In genomic region chr9:87445646-87446045, GRCh38 we compare ENCODE assay signal across 9 cellular contexts. TPM values are rescaled to one million over a fixed set of nuclear protein-coding genes. Genes with fewer than 3 reads are reported as not detected.
DNase-seq lines count a peak whose midpoint lies in the region; ATAC-seq and TF ChIP-seq lines count a peak whose summit lies in the region.
"Had no signal": no experiment of that assay in that cellular context is flagged by ENCODE, and none has a peak within 500 bp of the region (broad histone marks: within the 10 kb centered on the region; RNA-seq: fewer than 3 reads in every experiment).

No MANE protein-coding gene starts in this region.

- no peak overlapping the region for H3K4me2 ChIP-seq in PC-3 (ENCODE audit: low read length)

- H3K9ac ChIP-seq in PC-3 (ENCODE audit: low read length) = no peak overlapping the region

- DNase-seq in GDM1 (lab: John Stamatoyannopoulos, UW) (peak; percentile 4), hypothalamus (lab: John Stamatoyannopoulos, UW) (peak in 29 of 51 donors; percentile 2 to 59 (median 11)), PC-3 (no peak)
- DNase-seq in activated CD8-positive, alpha-beta T cell treated with anti-CD3 and anti-CD28 coated beads for 36 hours = peak; percentile 31
- DNase-seq in NK-92 treated with Interleukin-12 subunit alpha and Interleukin-12 subunit beta, amount 100 ng/mL, for 24 hours (lab: John Stamatoyannopoulos, UW) = no peak

- H3K27me3 ChIP-seq in PC-3 (ENCODE audit: low read length) = no peaks in the 10 kb centered on the region

- no peak overlapping the region for H3K4me3 ChIP-seq in PC-3 (ENCODE audit: low read length)
- H3K4me3 ChIP-seq: thoracic aorta had no signal

- no peaks in the 10 kb centered on the region for H3K36me3 Mint-ChIP-seq in activated CD8-positive, alpha-beta T cell treated with anti-CD3 and anti-CD28 coated beads for 36 hours (ENCODE audit: low read depth)
- no peaks in the 10 kb centered on the region for H3K36me3 Mint-ChIP-seq in stimulated activated memory B cell treated with anti-CD40 and anti-IgM and Interleukin-4, amounts not matched to agents 10 μg/mL and 1 μg/mL and 100 μg/mL, for 72 hours

- intact Hi-C loops in activated CD8-positive, alpha-beta T cell treated with anti-CD3 and anti-CD28 coated beads for 36 hours (cut with micrococcal nuclease) = no loop called here
- intact Hi-C loops in PC-3 (cut with micrococcal nuclease) = no loop called here

- H2AFZ ChIP-seq in PC-3 (ENCODE audit: low read length) = no peak overlapping the region

- no peaks in the 10 kb centered on the region for H3K9me3 ChIP-seq in PC-3 (ENCODE audit: low read length)
- H3K9me3 ChIP-seq: thoracic aorta had no signal

- no peaks in the 10 kb centered on the region for H3K27me3 Mint-ChIP-seq in activated CD8-positive, alpha-beta T cell treated with anti-CD3 and anti-CD28 coated beads for 36 hours
- no peaks in the 10 kb centered on the region for H3K27me3 Mint-ChIP-seq in stimulated activated memory B cell treated with anti-CD40 and anti-IgM and Interleukin-4, amounts not matched to agents 10 μg/mL and 1 μg/mL and 100 μg/mL, for 72 hours

- no peak overlapping the region for H3K4me3 Mint-ChIP-seq in activated CD8-positive, alpha-beta T cell treated with anti-CD3 and anti-CD28 coated beads for 36 hours
- H3K4me3 Mint-ChIP-seq in stimulated activated memory B cell treated with anti-CD40 and anti-IgM and Interleukin-4, amounts not matched to agents 10 μg/mL and 1 μg/mL and 100 μg/mL, for 72 hours = peak overlapping the region; percentile 44

- H3K27ac ChIP-seq in PC-3 (ENCODE audit: low read length) = no peak overlapping the region
- H3K27ac ChIP-seq: thoracic aorta had no signal

- BruUV-seq in PC-3 (replicated peaks; lab: Mats Ljungman, UMichigan) = no TSS peak

- H3K4me1 Mint-ChIP-seq in activated CD8-positive, alpha-beta T cell treated with anti-CD3 and anti-CD28 coated beads for 36 hours (ENCODE audit: low read depth) = peaks cover 3% of the 10 kb centered on the region
- peaks cover 10% of the 10 kb centered on the region for H3K4me1 Mint-ChIP-seq in stimulated activated memory B cell treated with anti-CD40 and anti-IgM and Interleukin-4, amounts not matched to agents 10 μg/mL and 1 μg/mL and 100 μg/mL, for 72 hours

- ATAC-seq in GM19438 (IDR thresholded peaks at IDR 0.05; ENCODE audit: low read depth, unreplicated experiment) = peak; percentile 98
- peak; percentile 99 for ATAC-seq in HG03439 (IDR thresholded peaks at IDR 0.05; ENCODE audit: unreplicated experiment)
- ATAC-seq in activated CD8-positive, alpha-beta T cell treated with anti-CD3 and anti-CD28 coated beads for 36 hours = peak; percentile 68
- peak; percentile 72 for ATAC-seq in stimulated activated memory B cell treated with anti-CD40 and anti-IgM and Interleukin-4, amounts not matched to agents 10 μg/mL and 1 μg/mL and 100 μg/mL, for 72 hours
- ATAC-seq in PC-3 = no peak

- H3F3A ChIP-seq in PC-3 (ENCODE audit: low read length, unreplicated experiment) = no peaks in the 10 kb centered on the region

- CTCF ChIA-PET in activated CD8-positive, alpha-beta T cell treated with anti-CD3 and anti-CD28 coated beads for 36 hours (lab: Charles Lee) = no interaction called here
- CTCF ChIA-PET in PC-3 (lab: Charles Lee) = no interaction called here

- no peaks in the 10 kb centered on the region for H3K79me2 ChIP-seq in PC-3 (ENCODE audit: low read length)

- TF ChIP-seq CTCF in activated CD8-positive, alpha-beta T cell treated with anti-CD3 and anti-CD28 coated beads for 36 hours (IDR thresholded peaks at IDR 0.05) = no peak
- no peak for TF ChIP-seq CTCF in PC-3 (conservative IDR thresholded peaks at IDR 0.05; ENCODE audit: low read depth, low read length)

- H3K9me2 ChIP-seq in PC-3 (replicated peaks; ENCODE audit: low read length) = no peaks in the 10 kb centered on the region

- no peaks in the 10 kb centered on the region for H4K20me1 ChIP-seq in PC-3 (ENCODE audit: low read length)

- H3K4me1 ChIP-seq in PC-3 (ENCODE audit: insufficient read depth, low read length) = no peaks in the 10 kb centered on the region

- POLR2A ChIA-PET in activated CD8-positive, alpha-beta T cell treated with anti-CD3 and anti-CD28 coated beads for 36 hours (lab: Charles Lee) = no interaction called here
- POLR2A ChIA-PET in PC-3 (lab: Charles Lee; ENCODE audit: unreplicated experiment) = no interaction called here

- H3K9me3 Mint-ChIP-seq in activated CD8-positive, alpha-beta T cell treated with anti-CD3 and anti-CD28 coated beads for 36 hours = no peaks in the 10 kb centered on the region
- H3K9me3 Mint-ChIP-seq in stimulated activated memory B cell treated with anti-CD40 and anti-IgM and Interleukin-4, amounts not matched to agents 10 μg/mL and 1 μg/mL and 100 μg/mL, for 72 hours = no peaks in the 10 kb centered on the region

- no peaks in the 10 kb centered on the region for H3K36me3 ChIP-seq in PC-3 (ENCODE audit: low read depth, low read length)
- H3K36me3 ChIP-seq: thoracic aorta had no signal

- H3K27ac Mint-ChIP-seq in activated CD8-positive, alpha-beta T cell treated with anti-CD3 and anti-CD28 coated beads for 36 hours = no peak overlapping the region
- no peak overlapping the region for H3K27ac Mint-ChIP-seq in stimulated activated memory B cell treated with anti-CD40 and anti-IgM and Interleukin-4, amounts not matched to agents 10 μg/mL and 1 μg/mL and 100 μg/mL, for 72 hours

RNA-seq across cellular contexts. Expression of gene DAPK1, which starts 52.0 kb away (rescaled TPM):
- total RNA-seq in activated CD8-positive, alpha-beta T cell treated with anti-CD3 and anti-CD28 coated beads for 36 hours = 1 to 10 TPM; 1.7 to 2.1 TPM
- total RNA-seq in PC-3 (2014; rRNA removed) = not detected in 2 replicates

Comparison
In these comparisons a context has a peak if more than half of its experiments do, and no peak if none do; other contexts are left out.
1. DNase-seq: peak in GDM1 (single experiment), activated CD8-positive, alpha-beta T cell treated with anti-CD3 and anti-CD28 coated beads for 36 hours (single experiment) and hypothalamus (29 of 51); none in NK-92 treated with Interleukin-12 subunit alpha and Interleukin-12 subunit beta, amount 100 ng/mL, for 24 hours (single experiment) and PC-3 (single experiment).